ENCODE assay signal across 14 cellular contexts in genomic region chr10:631266-631665, GRCh38. TPM values are rescaled to one million over a fixed set of nuclear protein-coding genes. Genes with fewer than 3 reads are reported as not detected.
A peak's percentile ranks its signal among the peaks of the same experiment; 100 is the strongest.
DNase-seq lines count a peak whose midpoint lies in the region; ATAC-seq and TF ChIP-seq lines count a peak whose summit lies in the region.
"Had no signal": no experiment of that assay in that cellular context is flagged by ENCODE, and none has a peak within 500 bp of the region (broad histone marks: within the 10 kb centered on the region; RNA-seq: fewer than 3 reads in every experiment).

No MANE protein-coding gene starts in this region.

- H3K4me3 ChIP-seq in H7 (ENCODE audit: insufficient read depth, low read depth, low read length) = no peak overlapping the region
- no peak overlapping the region for H3K4me3 ChIP-seq in mesenchymal stem cell (ENCODE audit: insufficient read depth in 1 of 2, low read depth in 1 of 2, low read length in 2 of 2)
- no peak overlapping the region for H3K4me3 ChIP-seq in sigmoid colon
- H3K4me3 ChIP-seq: GM12878, GM23248 had no signal

- no peak overlapping the region for H2AFZ ChIP-seq in mesenchymal stem cell (ENCODE audit: low read depth, low read length)
- H2AFZ ChIP-seq: GM23248 had no signal

- no peaks in the 10 kb centered on the region for H3K36me3 Mint-ChIP-seq in activated naive CD8-positive, alpha-beta T cell treated with anti-CD3 and anti-CD28 coated beads for 36 hours
- H3K36me3 Mint-ChIP-seq: CD4-positive, alpha-beta memory T cell had no signal

- no peak overlapping the region for H2BK5ac ChIP-seq in mesenchymal stem cell (ENCODE audit: low read depth, low read length, poor library complexity, severe bottlenecking)

- no peaks in the 10 kb centered on the region for H3K9me3 Mint-ChIP-seq in activated naive CD8-positive, alpha-beta T cell treated with anti-CD3 and anti-CD28 coated beads for 36 hours
- H3K9me3 Mint-ChIP-seq: CD4-positive, alpha-beta memory T cell; H9 had no signal

- no peak overlapping the region for H2BK15ac ChIP-seq in mesenchymal stem cell (ENCODE audit: low read depth, poor library complexity, severe bottlenecking)

- peaks cover 3% of the 10 kb centered on the region for H3K4me1 Mint-ChIP-seq in activated naive CD8-positive, alpha-beta T cell treated with anti-CD3 and anti-CD28 coated beads for 36 hours

- DNase-seq in SHP77 (lab: John Stamatoyannopoulos, UW) (peak; percentile 23 to 32), SHP77 treated with DMSO at 0.1 percent for 48 hours (lab: John Stamatoyannopoulos, UW) (no peak), H7 (peak; percentile 64), mesenchymal stem cell (no peak), sigmoid colon (peak; percentile 35), globus pallidus (ENCODE audit: low spot score) (no peak)
- DNase-seq in activated naive CD8-positive, alpha-beta T cell treated with anti-CD3 and anti-CD28 coated beads for 36 hours = no peak
- DNase-seq: 8988T; AML-193; CD4-positive, alpha-beta memory T cell; GM23248; H9 had no signal

- H3K4ac ChIP-seq in mesenchymal stem cell (ENCODE audit: low read depth in 1 of 2, low read length in 2 of 2) = no peak overlapping the region

- peaks cover 61% of the 10 kb centered on the region for H3K79me1 ChIP-seq in mesenchymal stem cell (replicated peaks; ENCODE audit: low read length, poor library complexity, severe bottlenecking)

- H3K27ac Mint-ChIP-seq in activated naive CD8-positive, alpha-beta T cell treated with anti-CD3 and anti-CD28 coated beads for 36 hours = no peak overlapping the region
- H3K27ac Mint-ChIP-seq: CD4-positive, alpha-beta memory T cell had no signal

- no peaks in the 10 kb centered on the region for H3K27me3 ChIP-seq in H7 (ENCODE audit: control insufficient read depth, insufficient read depth, low read length)
- no peaks in the 10 kb centered on the region for H3K27me3 ChIP-seq in mesenchymal stem cell (ENCODE audit: control insufficient read depth in 1 of 2, insufficient read depth in 1 of 2, low read length in 2 of 2)
- no peaks in the 10 kb centered on the region for H3K27me3 ChIP-seq in sigmoid colon

- H4K8ac ChIP-seq in mesenchymal stem cell (ENCODE audit: low read length) = peak overlapping the region; percentile 21

- no peak overlapping the region for H4K91ac ChIP-seq in mesenchymal stem cell (ENCODE audit: low read length)

- no peak overlapping the region for H3K23ac ChIP-seq in mesenchymal stem cell (ENCODE audit: low read length in 2 of 2)

- no peak overlapping the region for H3K18ac ChIP-seq in mesenchymal stem cell (ENCODE audit: low read depth in 1 of 2, low read length in 2 of 2)

- TF ChIP-seq EP300 in sigmoid colon (IDR thresholded peaks at IDR 0.05) = no peak

- no peak overlapping the region for H2BK12ac ChIP-seq in mesenchymal stem cell (ENCODE audit: low read length in 2 of 2)

- intact Hi-C loops in sigmoid colon (cut with DNase I) = no loop called here

- no peak overlapping the region for H3K4me3 Mint-ChIP-seq in activated naive CD8-positive, alpha-beta T cell treated with anti-CD3 and anti-CD28 coated beads for 36 hours
- H3K4me3 Mint-ChIP-seq: CD4-positive, alpha-beta memory T cell had no signal

- TF ChIP-seq POLR2A in sigmoid colon (IDR thresholded peaks at IDR 0.05) = no peak

- no peak for ATAC-seq in GM19452 (IDR thresholded peaks at IDR 0.05; ENCODE audit: unreplicated experiment)
- ATAC-seq: GM12878 had no signal

- H3K9me3 ChIP-seq in mesenchymal stem cell (ENCODE audit: control insufficient read depth, low read length) (no peaks in the 10 kb centered on the region), sigmoid colon (no peaks in the 10 kb centered on the region)

- WGBS in mesenchymal stem cell = 94% methylated on average over 9 of the region's 11 CpGs
- 92 to 94% methylated on average over 11 of the region's 11 CpGs for WGBS in sigmoid colon, 2 donors

- no peak overlapping the region for H3K4me2 ChIP-seq in mesenchymal stem cell (ENCODE audit: low read length, poor library complexity, severe bottlenecking)

- no peak overlapping the region for H2BK120ac ChIP-seq in mesenchymal stem cell (ENCODE audit: low read depth, low read length)

- peaks cover 24% of the 10 kb centered on the region for H3K27me3 Mint-ChIP-seq in activated naive CD8-positive, alpha-beta T cell treated with anti-CD3 and anti-CD28 coated beads for 36 hours

- H2AK5ac ChIP-seq in mesenchymal stem cell (ENCODE audit: low read length, severe bottlenecking) = no peak overlapping the region

- no peak overlapping the region for H3K9ac ChIP-seq in mesenchymal stem cell (ENCODE audit: low read length)
- H3K9ac ChIP-seq: GM23248 had no signal

- TF ChIP-seq CTCF in sigmoid colon (IDR thresholded peaks at IDR 0.05) = no peak

- H3K27ac ChIP-seq in mesenchymal stem cell (ENCODE audit: low read length, poor library complexity, severe bottlenecking) = no peak overlapping the region
- peak overlapping the region in 3 of 4 donors; percentile 40 to 88 (median 46) for H3K27ac ChIP-seq in sigmoid colon
- H3K27ac ChIP-seq: GM23248 had no signal

- H3K14ac ChIP-seq in mesenchymal stem cell (ENCODE audit: low read length in 2 of 2) = no peak overlapping the region

- H3K36me3 ChIP-seq in H7 (replicated peaks; ENCODE audit: control insufficient read depth, insufficient read depth, low read length) (no peaks in the 10 kb centered on the region), mesenchymal stem cell (ENCODE audit: control insufficient read depth in 1 of 2, insufficient read depth in 2 of 2, low read depth in 1 of 2, low read length in 2 of 2) (peaks cover 14 to 27% of the 10 kb centered on the region in 2 experiments), sigmoid colon (no peaks in the 10 kb centered on the region)

- peaks cover 26% of the 10 kb centered on the region for H3K4me1 ChIP-seq in mesenchymal stem cell (ENCODE audit: control insufficient read depth, insufficient read depth, low read depth, low read length)
- H3K4me1 ChIP-seq in sigmoid colon = peaks cover 0 to 65% (median 53%) of the 10 kb centered on the region in 4 donors

RNA-seq across cellular contexts. Expression of gene DIP2C, which starts 58.2 kb away (rescaled TPM):
- 4.8 and 7.2 TPM in 2 replicates for total RNA-seq in H7 (2014; rRNA removed; shearing (Covaris generic))
- polyA plus RNA-seq in mesenchymal stem cell (2013, experiment 1 of 2) = 11.6 TPM
- polyA plus RNA-seq in mesenchymal stem cell (2013, experiment 2 of 2) = 11.2 TPM
- total RNA-seq in sigmoid colon = 10 to 100 TPM; 42.1 to 67.9 (median 50.3) TPM
- polyA plus RNA-seq in sigmoid colon = 1 to 10 TPM; 1.8 to 5.5 (median 3.0) TPM
- total RNA-seq in activated naive CD8-positive, alpha-beta T cell treated with anti-CD3 and anti-CD28 coated beads for 36 hours = under 1 TPM; 0.22 to 0.54 TPM

Comparison
In these comparisons a context has a peak if more than half of its experiments do, and no peak if none do; other contexts are left out.
1. DNase-seq: peak in SHP77 (2 of 2), H7 (single experiment) and sigmoid colon (single experiment); none in SHP77 treated with DMSO at 0.1 percent for 48 hours (single experiment), mesenchymal stem cell (single experiment), globus pallidus (single experiment) and activated naive CD8-positive, alpha-beta T cell treated with anti-CD3 and anti-CD28 coated beads for 36 hours (single experiment).